ENCODE assay signal across 2 cellular contexts in the genomic region with DNA sequence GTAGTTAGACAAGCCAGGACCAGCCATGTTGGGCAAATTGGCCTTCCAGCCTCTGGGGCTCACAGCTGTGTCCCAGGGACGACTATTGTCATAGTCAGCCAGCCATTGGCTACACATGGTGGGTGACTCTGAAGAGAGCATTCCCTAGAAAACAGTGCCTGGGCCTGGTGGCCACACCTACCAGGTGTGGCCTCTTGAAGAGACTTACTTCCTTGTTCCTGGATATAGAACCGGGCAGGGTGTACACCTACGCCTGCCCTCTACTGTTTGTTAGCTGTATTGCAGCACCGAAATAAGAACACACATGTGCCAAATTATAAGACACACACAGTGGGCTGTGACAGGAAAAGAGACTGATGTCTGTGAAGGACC.
A peak's percentile ranks its signal among the peaks of the same experiment; 100 is the strongest.
TF ChIP-seq lines count a peak whose summit lies in the region.

No MANE protein-coding gene starts in this region.

TF ChIP-seq in HCT116, 20 proteins besides CTCF, POLR2A, EP300 and RAD21 (continued from another document):
- TF ChIP-seq REST (IDR thresholded peaks at IDR 0.05; ENCODE audit: low read depth): no peak

TF ChIP-seq in K562, 482 proteins besides CTCF, POLR2A, EP300 and RAD21 (continued from another document and continues in another):
- TF ChIP-seq ZBTB9 (CRISPR knock-in tag; IDR thresholded peaks at IDR 0.05) (no peak), FOXK2 (conservative IDR thresholded peaks at IDR 0.05 in 1 of 2, IDR thresholded peaks at IDR 0.05 in 1 of 2; ENCODE audit: low read depth in 2 of 2) (no peak), MEF2D (tag; conservative IDR thresholded peaks at IDR 0.05; ENCODE audit: low read depth) (no peak), SIN3B (IDR thresholded peaks at IDR 0.05; ENCODE audit: low read depth) (no peak), RFX5 (IDR thresholded peaks at IDR 0.05; ENCODE audit: low read depth, low read length) (no peak), POLR3G (IDR thresholded peaks at IDR 0.05; ENCODE audit: extremely low read depth, insufficient read length, insufficient replicate concordance) (no peak), RB1 (IDR thresholded peaks at IDR 0.05; ENCODE audit: low read depth) (peak; percentile 39; the same call in 1 of the 2 replicates), KLF13 (tag; IDR thresholded peaks at IDR 0.05; ENCODE audit: borderline replicate concordance, low read depth) (no peak), RREB1 (CRISPR knock-in tag; IDR thresholded peaks at IDR 0.05) (no peak), PPARD (CRISPR knock-in tag; IDR thresholded peaks at IDR 0.05) (no peak), RBM25 (IDR thresholded peaks at IDR 0.05; ENCODE audit: low read depth, low read length, severe bottlenecking) (no peak), CEBPB (tag; IDR thresholded peaks at IDR 0.05) (no peak), PRPF4 (IDR thresholded peaks at IDR 0.05; ENCODE audit: insufficient read depth, low read depth, low read length, poor library complexity, severe bottlenecking) (no peak), DLX4 (CRISPR knock-in tag; IDR thresholded peaks at IDR 0.05) (no peak), SPI1 (IDR thresholded peaks at IDR 0.05; ENCODE audit: borderline replicate concordance, low read depth, low read length) (no peak), HMG20A (CRISPR knock-in tag; conservative IDR thresholded peaks at IDR 0.05) (no peak), BRD4 (IDR thresholded peaks at IDR 0.05) (no peak), MAZ (CRISPR knock-in tag; conservative IDR thresholded peaks at IDR 0.05 in 1 of 2, IDR thresholded peaks at IDR 0.05 in 1 of 2) (peak in 1 of 2 experiments; percentile 34; a peak in 1 of 4 replicates), ELF2 (CRISPR knock-in tag; IDR thresholded peaks at IDR 0.05) (peak; percentile 69; the same call in 1 of the 2 replicates), POLR2B (IDR thresholded peaks at IDR 0.05; ENCODE audit: low read depth, partially characterized antibody) (no peak), MYC (IDR thresholded peaks at IDR 0.05; ENCODE audit: low read depth, low read length) (peak; percentile 41; the same call in 1 of the 2 replicates), MYC (CRISPR knock-in tag; IDR thresholded peaks at IDR 0.05; ENCODE audit: borderline replicate concordance, low read depth) (no peak), UBTF (IDR thresholded peaks at IDR 0.05; ENCODE audit: borderline replicate concordance in 1 of 2, low read depth in 2 of 2, low read length in 2 of 2) (no peak), RCOR1 (IDR thresholded peaks at IDR 0.05; ENCODE audit: borderline replicate concordance in 1 of 2, low read depth in 2 of 2, low read length in 2 of 2) (0 out of 4 replicates have a peak, but pooled peaks of 1 of the 2 experiments have one; percentile 9), ESRRA (IDR thresholded peaks at IDR 0.05; ENCODE audit: borderline replicate concordance, low read depth) (0 out of 2 replicates have a peak, but pooled peaks have one; percentile 14), HNRNPUL1 (IDR thresholded peaks at IDR 0.05; ENCODE audit: low read length) (no peak), TEAD4 (IDR thresholded peaks at IDR 0.05; ENCODE audit: low read length) (no peak), TEAD4 (CRISPR knock-in tag; IDR thresholded peaks at IDR 0.05; ENCODE audit: borderline replicate concordance) (no peak), ZNF592 (IDR thresholded peaks at IDR 0.05) (no peak), HDAC8 (tag; IDR thresholded peaks at IDR 0.05) (no peak), PKNOX1 (IDR thresholded peaks at IDR 0.05) (no peak), GATAD2B (IDR thresholded peaks at IDR 0.05; ENCODE audit: borderline replicate concordance) (no peak), RFX1 (IDR thresholded peaks at IDR 0.05) (no peak), GABPA (tag; conservative IDR thresholded peaks at IDR 0.05; ENCODE audit: low read depth) (peak; percentile 50), MAFG (tag; conservative IDR thresholded peaks at IDR 0.05) (no peak)
- TF ChIP-seq, protein P1, sequence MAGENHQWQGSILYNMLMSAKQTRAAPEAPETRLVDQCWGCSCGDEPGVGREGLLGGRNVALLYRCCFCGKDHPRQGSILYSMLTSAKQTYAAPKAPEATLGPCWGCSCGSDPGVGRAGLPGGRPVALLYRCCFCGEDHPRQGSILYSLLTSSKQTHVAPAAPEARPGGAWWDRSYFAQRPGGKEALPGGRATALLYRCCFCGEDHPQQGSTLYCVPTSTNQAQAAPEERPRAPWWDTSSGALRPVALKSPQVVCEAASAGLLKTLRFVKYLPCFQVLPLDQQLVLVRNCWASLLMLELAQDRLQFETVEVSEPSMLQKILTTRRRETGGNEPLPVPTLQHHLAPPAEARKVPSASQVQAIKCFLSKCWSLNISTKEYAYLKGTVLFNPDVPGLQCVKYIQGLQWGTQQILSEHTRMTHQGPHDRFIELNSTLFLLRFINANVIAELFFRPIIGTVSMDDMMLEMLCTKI (IDR thresholded peaks at IDR 0.05; ENCODE audit: partially characterized antibody): no peak
- TF ChIP-seq, protein P2, sequence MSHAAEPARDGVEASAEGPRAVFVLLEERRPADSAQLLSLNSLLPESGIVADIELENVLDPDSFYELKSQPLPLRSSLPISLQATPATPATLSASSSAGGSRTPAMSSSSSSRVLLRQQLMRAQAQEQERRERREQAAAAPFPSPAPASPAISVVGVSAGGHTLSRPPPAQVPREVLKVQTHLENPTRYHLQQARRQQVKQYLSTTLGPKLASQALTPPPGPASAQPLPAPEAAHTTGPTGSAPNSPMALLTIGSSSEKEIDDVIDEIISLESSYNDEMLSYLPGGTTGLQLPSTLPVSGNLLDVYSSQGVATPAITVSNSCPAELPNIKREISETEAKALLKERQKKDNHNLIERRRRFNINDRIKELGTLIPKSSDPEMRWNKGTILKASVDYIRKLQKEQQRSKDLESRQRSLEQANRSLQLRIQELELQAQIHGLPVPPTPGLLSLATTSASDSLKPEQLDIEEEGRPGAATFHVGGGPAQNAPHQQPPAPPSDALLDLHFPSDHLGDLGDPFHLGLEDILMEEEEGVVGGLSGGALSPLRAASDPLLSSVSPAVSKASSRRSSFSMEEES (CRISPR knock-in tag; IDR thresholded peaks at IDR 0.05): no peak
- TF ChIP-seq, protein P3, sequence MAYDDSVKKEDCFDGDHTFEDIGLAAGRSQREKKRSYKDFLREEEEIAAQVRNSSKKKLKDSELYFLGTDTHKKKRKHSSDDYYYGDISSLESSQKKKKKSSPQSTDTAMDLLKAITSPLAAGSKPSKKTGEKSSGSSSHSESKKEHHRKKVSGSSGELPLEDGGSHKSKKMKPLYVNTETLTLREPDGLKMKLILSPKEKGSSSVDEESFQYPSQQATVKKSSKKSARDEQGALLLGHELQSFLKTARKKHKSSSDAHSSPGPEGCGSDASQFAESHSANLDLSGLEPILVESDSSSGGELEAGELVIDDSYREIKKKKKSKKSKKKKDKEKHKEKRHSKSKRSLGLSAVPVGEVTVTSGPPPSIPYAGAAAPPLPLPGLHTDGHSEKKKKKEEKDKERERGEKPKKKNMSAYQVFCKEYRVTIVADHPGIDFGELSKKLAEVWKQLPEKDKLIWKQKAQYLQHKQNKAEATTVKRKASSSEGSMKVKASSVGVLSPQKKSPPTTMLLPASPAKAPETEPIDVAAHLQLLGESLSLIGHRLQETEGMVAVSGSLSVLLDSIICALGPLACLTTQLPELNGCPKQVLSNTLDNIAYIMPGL (CRISPR knock-in tag; IDR thresholded peaks at IDR 0.05): no peak
